1 cellular context compared by ENCODE assay signal in the genomic region with DNA sequence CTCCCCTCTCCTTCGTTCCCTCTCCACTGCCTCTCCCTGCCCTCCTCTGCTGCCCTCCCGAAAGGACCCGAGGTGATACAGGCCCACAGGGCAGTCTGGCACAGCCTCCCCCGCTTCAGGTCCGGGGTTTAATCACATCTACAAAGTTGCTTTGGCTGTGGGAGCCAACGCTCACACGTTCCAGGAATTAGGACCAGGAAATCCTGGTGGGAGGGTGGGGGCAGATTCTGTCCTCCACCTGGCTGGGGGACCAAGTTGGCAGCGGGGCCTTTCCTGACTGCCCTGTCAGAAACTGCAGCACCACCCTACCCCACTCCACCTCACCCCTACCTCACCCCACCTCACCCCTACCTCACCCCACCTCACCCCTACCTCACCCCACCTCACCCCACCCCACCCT.
TF ChIP-seq lines count a peak whose summit lies in the region.

No MANE protein-coding gene starts in this region.

TF ChIP-seq in GM12878, 131 proteins besides CTCF, POLR2A, EP300 and RAD21 (continued from another document):
- TF ChIP-seq RELB (IDR thresholded peaks at IDR 0.05; ENCODE audit: low read depth) (no peak), BCL3 (IDR thresholded peaks at IDR 0.05; ENCODE audit: borderline replicate concordance, insufficient read depth, low read depth, low read length, poor library complexity, severe bottlenecking) (no peak), E2F4 (IDR thresholded peaks at IDR 0.05; ENCODE audit: low read depth, low read length) (no peak), PRDM15 (CRISPR knock-in tag; IDR thresholded peaks at IDR 0.05) (no peak), RAD51 (IDR thresholded peaks at IDR 0.05) (no peak)
